Comparison of ENCODE assay signal across 10 cellular contexts in genomic region chr14:51092965-51093364, GRCh38. TPM values are rescaled to one million over a fixed set of nuclear protein-coding genes. Genes with fewer than 3 reads are reported as not detected.
DNase-seq lines count a peak whose midpoint lies in the region; ATAC-seq, FAIRE-seq and TF ChIP-seq lines count a peak whose summit lies in the region.
"Had no signal": no experiment of that assay in that cellular context is flagged by ENCODE, and none has a peak within 500 bp of the region (broad histone marks: within the 10 kb centered on the region; RNA-seq: fewer than 3 reads in every experiment).

No MANE protein-coding gene starts in this region.

- H2BK12ac ChIP-seq in H1 (ENCODE audit: low read depth, low read length) = no peak overlapping the region

- H3K9me3 ChIP-seq in HUES48 (ENCODE audit: control insufficient read depth, insufficient read depth, low read length) (no peaks in the 10 kb centered on the region), H1 (ENCODE audit: insufficient read depth in 2 of 2, low read depth in 1 of 2, low read length in 1 of 2) (no peaks in the 10 kb centered on the region), parathyroid adenoma (ENCODE audit: control insufficient read depth, low read length) (no peaks in the 10 kb centered on the region), SJCRH30 (replicated peaks) (no peaks in the 10 kb centered on the region)
- H3K9me3 ChIP-seq: MG63 had no signal

- peaks cover 3 to 5% of the 10 kb centered on the region in 2 experiments for H4K20me1 ChIP-seq in H1 (replicated peaks in 1 of 2; ENCODE audit: control insufficient read depth in 1 of 2, insufficient read depth in 2 of 2, low read length in 2 of 2)

- H3K56ac ChIP-seq in H1 (replicated peaks; ENCODE audit: insufficient read length, low read depth, low read length) = no peak overlapping the region

- no peak overlapping the region for H3K4ac ChIP-seq in H1 (replicated peaks; ENCODE audit: insufficient read length, low read depth, low read length)

- no peaks in the 10 kb centered on the region for H3K36me3 ChIP-seq in HUES48 (ENCODE audit: control insufficient read depth, insufficient read depth, low read length)
- no peaks in the 10 kb centered on the region for H3K36me3 ChIP-seq in H1 (ENCODE audit: control insufficient read depth in 2 of 4, insufficient read depth in 4 of 4, low read length in 3 of 4)
- no peaks in the 10 kb centered on the region for H3K36me3 ChIP-seq in parathyroid adenoma (ENCODE audit: control insufficient read depth, insufficient read depth, low read length)
- no peaks in the 10 kb centered on the region for H3K36me3 ChIP-seq in SJCRH30
- H3K36me3 ChIP-seq: MG63 had no signal

- no peak overlapping the region for H3K27ac ChIP-seq in HUES48 (ENCODE audit: low read depth, low read length)
- H3K27ac ChIP-seq in H1 (ENCODE audit: low read depth, low read length) = no peak overlapping the region
- H3K27ac ChIP-seq in parathyroid adenoma = no peak overlapping the region
- no peak overlapping the region for H3K27ac ChIP-seq in SJCRH30

- POLR2A ChIA-PET in H1 (lab: Charles Lee; ENCODE audit: partially characterized antibody) = interaction anchor here (1.0 to 1.4 kb wide), 2 partner anchors 148 to 425 kb away, joined by 3 to 4 read pairs; partner anchors contain the start of genes PYGL and SAV1

- H3K4me2 ChIP-seq in H1 (ENCODE audit: insufficient read depth in 1 of 2, low read depth in 2 of 2, low read length in 2 of 2) (peak overlapping the region; percentile 86 to 96), parathyroid adenoma (ENCODE audit: low read length) (no peak overlapping the region)

- H3K23ac ChIP-seq in H1 (ENCODE audit: insufficient read length) = no peak overlapping the region

- H2BK15ac ChIP-seq in H1 (ENCODE audit: low read length) = no peak overlapping the region

- FAIRE-seq in H1 (lab: Jason Lieb, UNC) = no peak

- no peak overlapping the region for H2BK20ac ChIP-seq in H1 (ENCODE audit: low read length)

- TF ChIP-seq POLR2A in H1 (IDR thresholded peaks at IDR 0.05; ENCODE audit: control extremely low read depth in 1 of 2, low read depth in 2 of 2, low read length in 2 of 2) = no peak

- peaks cover 23% of the 10 kb centered on the region; the same call in 1 of the 2 replicates for H3K23me2 ChIP-seq in H1 (ENCODE audit: low read depth, low read length)

- H3K79me2 ChIP-seq in H1 (ENCODE audit: control insufficient read depth in 1 of 2, insufficient read depth in 2 of 2, low read length in 2 of 2) (no peaks in the 10 kb centered on the region), parathyroid adenoma (no peaks in the 10 kb centered on the region)

- TF ChIP-seq EP300 in H1 (IDR thresholded peaks at IDR 0.05; ENCODE audit: borderline replicate concordance in 1 of 2, low read depth in 2 of 2, low read length in 2 of 2) = no peak

- no peak overlapping the region for H2BK120ac ChIP-seq in H1 (replicated peaks; ENCODE audit: low read depth, low read length)

- no peaks in the 10 kb centered on the region for H3K79me1 ChIP-seq in H1 (ENCODE audit: low read depth, low read length)

- no peak overlapping the region for H2AK5ac ChIP-seq in H1 (ENCODE audit: low read depth, low read length)

- no peak overlapping the region for H3K18ac ChIP-seq in H1 (ENCODE audit: extremely low read depth, low read length)

- H3K4me3 ChIP-seq in HUES48 (ENCODE audit: low read depth, low read length) (peak overlapping the region; percentile 81), H1 (ENCODE audit: extremely low read depth in 1 of 4, insufficient read depth in 2 of 4, low read depth in 3 of 4, low read length in 4 of 4) (peak overlapping the region; percentile 44 to 75 (median 64); a peak in 7 of 8 replicates), parathyroid adenoma (ENCODE audit: low read depth, low read length) (no peak overlapping the region), SJCRH30 (no peak overlapping the region)
- H3K4me3 ChIP-seq: MG63 had no signal

- 75% methylated on average over 7 of the region's 7 CpGs; no CpG with 5 or more reads in 1 of the 2 experiments for WGBS in H1 (ENCODE audit: extremely low coverage in 1 of 2, insufficient coverage in 1 of 2, insufficient read length in 1 of 2, insufficient replicate concordance in 2 of 2, low coverage in 1 of 2, low lambda C conversion rate in 2 of 2, missing lambda C conversion rate in 1 of 2), 2 experiments

- ATAC-seq in HG02642 (IDR thresholded peaks at IDR 0.05; ENCODE audit: poor library complexity, unreplicated experiment) (no peak), HG03442 (IDR thresholded peaks at IDR 0.05; ENCODE audit: unreplicated experiment) (no peak)

- H4K91ac ChIP-seq in H1 (replicated peaks; ENCODE audit: insufficient read length, low read length) = no peak overlapping the region

- peak; percentile 27 for DNase-seq in NCI-H82 (lab: John Stamatoyannopoulos, UW)
- no peak for DNase-seq in NCI-H82 treated with DMSO at 0.1 percent for 48 hours (lab: John Stamatoyannopoulos, UW; ENCODE audit: unreplicated experiment)
- no peak for DNase-seq in H1 (ENCODE audit: low read depth in 1 of 2, low spot score in 2 of 2)
- no peak for DNase-seq in SJCRH30
- DNase-seq: kidney glomerular epithelial cell, MG63 had no signal

- H3K4me1 ChIP-seq in HUES48 (ENCODE audit: control insufficient read depth, insufficient read depth, low read length) (peaks cover 15% of the 10 kb centered on the region), H1 (replicated peaks in 1 of 4; ENCODE audit: control insufficient read depth in 3 of 4, insufficient read depth in 4 of 4, low read length in 3 of 4) (peaks cover 0 to 21% (median 9%) of the 10 kb centered on the region in 4 experiments; a peak in 6 of 7 replicates), parathyroid adenoma (peaks cover 4% of the 10 kb centered on the region), SJCRH30 (no peaks in the 10 kb centered on the region)

- TF ChIP-seq RAD21 in H1 (IDR thresholded peaks at IDR 0.05 in 1 of 2, conservative IDR thresholded peaks at IDR 0.05 in 1 of 2; ENCODE audit: low read depth in 2 of 2, low read length in 2 of 2) = no peak

- no peak overlapping the region for H4K5ac ChIP-seq in H1 (ENCODE audit: insufficient read length, low read depth, low read length)

- H3K27me3 ChIP-seq in HUES48 (ENCODE audit: control insufficient read depth, insufficient read depth, low read length) (peaks cover 55% of the 10 kb centered on the region), H1 (replicated peaks in 1 of 4; ENCODE audit: control insufficient read depth in 3 of 4, extremely low read depth in 1 of 4, insufficient read depth in 3 of 4, low read length in 3 of 4) (peaks cover 19 to 46% (median 28%) of the 10 kb centered on the region in 4 experiments), parathyroid adenoma (ENCODE audit: control insufficient read depth, insufficient read depth, low read length) (peaks cover 10% of the 10 kb centered on the region), SJCRH30 (0 out of 2 replicates have a peak, but pooled peaks cover 4% of the 10 kb centered on the region)

- CTCF ChIA-PET in H1 (lab: Charles Lee; ENCODE audit: partially characterized antibody) = interaction anchor here (0.6 to 2.1 kb wide), 9 partner anchors 9 to 123 kb away, joined by 3 to 5 read pairs (median 4); no protein-coding TSS in a partner anchor

- no peak overlapping the region for H4K8ac ChIP-seq in H1 (ENCODE audit: extremely low read depth, insufficient read depth, low read length)

- no peak for TF ChIP-seq CTCF in H1 (IDR thresholded peaks at IDR 0.05; ENCODE audit: control extremely low read depth in 1 of 3, insufficient read depth in 1 of 3, low read depth in 1 of 3, low read length in 3 of 3)
- no peak for TF ChIP-seq CTCF in parathyroid adenoma (IDR thresholded peaks at IDR 0.05)

- H2AFZ ChIP-seq in H1 (ENCODE audit: low read length) = no peak overlapping the region; the same call in 1 of the 2 replicates
- H2AFZ ChIP-seq in parathyroid adenoma = peak overlapping the region; percentile 86

- H3K9ac ChIP-seq in HUES48 (ENCODE audit: low read depth, low read length) (no peak overlapping the region), H1 (replicated peaks in 1 of 4; ENCODE audit: extremely low read depth in 1 of 4, low read depth in 3 of 4, low read length in 3 of 4) (no peak overlapping the region), parathyroid adenoma (no peak overlapping the region)

- H3K14ac ChIP-seq in H1 (ENCODE audit: insufficient read length) = no peak overlapping the region

- no peak overlapping the region for H2BK5ac ChIP-seq in H1 (ENCODE audit: low read depth, low read length)

TF ChIP-seq in H1, 55 proteins besides CTCF, POLR2A, EP300 and RAD21 (continues in another document):
- no peak for TF ChIP-seq TAF7 (optimal IDR thresholded peaks at IDR 0.05; ENCODE audit: borderline replicate concordance, low read depth, low read length)
- TF ChIP-seq SRF (IDR thresholded peaks at IDR 0.05; ENCODE audit: low read depth, low read length) = no peak
- no peak for TF ChIP-seq SAP30 (IDR thresholded peaks at IDR 0.05; ENCODE audit: insufficient read depth, insufficient replicate concordance, low read length)
- TF ChIP-seq KDM4A (IDR thresholded peaks at IDR 0.05; ENCODE audit: low read depth, low read length, severe bottlenecking) = no peak
- no peak for TF ChIP-seq NRF1 (IDR thresholded peaks at IDR 0.05; ENCODE audit: low read depth, low read length)
- TF ChIP-seq TEAD4 (IDR thresholded peaks at IDR 0.05; ENCODE audit: low read depth, low read length) = no peak
- TF ChIP-seq SP1 (IDR thresholded peaks at IDR 0.05; ENCODE audit: low read depth, low read length) = no peak
- TF ChIP-seq ZNF274 (IDR thresholded peaks at IDR 0.05; ENCODE audit: borderline replicate concordance, extremely low read depth, low read length) = no peak
- TF ChIP-seq EGR1 (IDR thresholded peaks at IDR 0.05; ENCODE audit: borderline replicate concordance, low read depth, low read length) = no peak
- no peak for TF ChIP-seq CHD1 (IDR thresholded peaks at IDR 0.05; ENCODE audit: low read depth, low read length)

RNA-seq across cellular contexts. Expression of gene TRIM9, which starts 1.9 kb away (rescaled TPM):
- total RNA-seq in H1 (2021; fragmentation: NEBNext Ultra II Directional; extraction: Animal tissue kit (Norgen Biotek cat#: 25700)) = 3.8 and 5.4 TPM in 2 replicates
- polyA plus RNA-seq in H1 (2011; rRNA removed) = 2.4 and 2.7 TPM in 2 replicates
- polyA plus RNA-seq in H1 (2011; cell fraction: cytosol; rRNA removed) = 1.9 TPM
- polyA plus RNA-seq in H1 (2011; cell fraction: nucleus; rRNA removed) = 6.6 TPM
- polyA plus RNA-seq in H1 (2012, experiment 1 of 2) = 2.4 to 4.3 TPM (median 3.3 TPM) in 4 replicates
- polyA plus RNA-seq in H1 (2012, experiment 2 of 2) = 0.80 TPM
- polyA plus RNA-seq in H1 (2013, experiment 1 of 2) = 2.0 TPM
- polyA plus RNA-seq in H1 (2013, experiment 2 of 2) = 2.1 TPM
- polyA minus RNA-seq in H1 (2011; rRNA and poly(A)+ RNA removed) = 5.5 and 11.8 TPM in 2 replicates
- polyA minus RNA-seq in H1 (2011; cell fraction: cytosol; rRNA and poly(A)+ RNA removed) = 2.2 TPM
- polyA minus RNA-seq in H1 (2011; cell fraction: nucleus; rRNA and poly(A)+ RNA removed) = 12.0 TPM
- total RNA-seq in SJCRH30 (2014; rRNA removed; shearing (Covaris generic)) = 0.91 and 1.6 TPM in 2 replicates

Comparison
In these comparisons a context has a peak if more than half of its experiments do, and no peak if none do; other contexts are left out.
1. H3K4me3 ChIP-seq: peak in HUES48 (single experiment) and H1 (4 of 4); none in parathyroid adenoma (single experiment) and SJCRH30 (single experiment).